20 cellular contexts compared by ENCODE assay signal in the genomic region with DNA sequence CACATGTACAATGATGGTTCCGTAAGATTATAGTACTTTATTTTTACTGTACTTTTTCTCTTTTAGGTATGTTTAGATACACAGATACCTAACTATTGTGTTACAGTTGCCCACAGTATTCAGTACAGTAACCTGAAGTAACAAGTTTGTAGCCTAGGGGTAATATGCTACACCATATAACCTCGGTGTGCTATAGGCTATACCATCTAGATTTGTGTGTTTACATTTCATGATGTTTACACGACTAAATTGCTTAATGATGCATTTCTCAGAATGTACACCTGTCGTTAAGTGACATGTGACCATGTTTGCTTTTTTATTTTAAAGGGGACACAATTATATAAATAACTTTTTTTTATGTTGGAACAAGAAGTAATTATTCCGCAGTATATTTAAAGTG. TPM values are rescaled to one million over a fixed set of nuclear protein-coding genes. Genes with fewer than 3 reads are reported as not detected.
A peak's percentile ranks its signal among the peaks of the same experiment; 100 is the strongest.
DNase-seq lines count a peak whose midpoint lies in the region; FAIRE-seq and TF ChIP-seq lines count a peak whose summit lies in the region.
"Had no signal": no experiment of that assay in that cellular context is flagged by ENCODE, and none has a peak within 500 bp of the region (broad histone marks: within the 10 kb centered on the region; RNA-seq: fewer than 3 reads in every experiment).

No MANE protein-coding gene starts in this region.

- no peaks in the 10 kb centered on the region for H4K20me1 ChIP-seq in keratinocyte (ENCODE audit: control insufficient read depth, extremely low read depth, insufficient read depth, low read length)

- peak; percentile 59 for DNase-seq in NCI-H1105 (lab: John Stamatoyannopoulos, UW)
- peak; percentile 13 for DNase-seq in NCI-H1436 treated with DMSO at 0.1 percent for 48 hours (lab: John Stamatoyannopoulos, UW)
- peak; percentile 8 for DNase-seq in NCI-H2171 (lab: John Stamatoyannopoulos, UW)
- no peak for DNase-seq in keratinocyte (ENCODE audit: low read depth, low spot score)
- DNase-seq in NCI-H526 (lab: John Stamatoyannopoulos, UW): no peak
- no peak for DNase-seq in activated gamma-delta T cell treated with Interleukin-2 at 50 U/mL for 16 hours
- no peak for DNase-seq in DMS153 treated with DMSO at 0.1 percent for 48 hours (lab: John Stamatoyannopoulos, UW; ENCODE audit: unreplicated experiment)
- DNase-seq in head of caudate nucleus: no peak
- DNase-seq: Caco-2; CD4-positive, CD25-positive, alpha-beta regulatory T cell; NCI-H2107; NCI-H2227 treated with DMSO at 0.1 percent for 48 hours; NCI-H524; NK-92 treated with Interleukin-12 subunit alpha and Interleukin-12 subunit beta, amount 100 ng/mL, for 24 hours; SHP77 treated with DMSO at 0.1 percent for 48 hours; SW 1271; T-helper 17 cell had no signal

- TF ChIP-seq CTCF in keratinocyte (optimal IDR thresholded peaks at IDR 0.05 in 1 of 3, IDR thresholded peaks at IDR 0.05 in 1 of 3, conservative IDR thresholded peaks at IDR 0.05 in 1 of 3; ENCODE audit: extremely low read depth in 1 of 3, insufficient read depth in 2 of 3, low read length in 3 of 3): no peak

- H3K27ac ChIP-seq in keratinocyte (ENCODE audit: control insufficient read depth, insufficient read depth, low read length): no peak overlapping the region
- H3K27ac ChIP-seq: RWPE1, SK-N-MC had no signal

- no peaks in the 10 kb centered on the region for H3K4me1 ChIP-seq in keratinocyte (ENCODE audit: control insufficient read depth, extremely low read depth, insufficient read depth, low read length)
- H3K4me1 ChIP-seq: Caco-2 had no signal

- H3K9ac ChIP-seq in keratinocyte (ENCODE audit: control insufficient read depth, extremely low read depth, insufficient read depth, low read length): no peak overlapping the region

- no peak overlapping the region for H3K4me3 ChIP-seq in keratinocyte (ENCODE audit: control insufficient read depth in 2 of 3, extremely low read depth in 1 of 3, insufficient read depth in 2 of 3, low read depth in 1 of 3, low read length in 3 of 3)
- H3K4me3 ChIP-seq: SK-N-MC had no signal

- no peaks in the 10 kb centered on the region for H3K9me1 ChIP-seq in keratinocyte (ENCODE audit: control insufficient read depth, extremely low read depth, insufficient read depth, low read length)

- peak; percentile 23 for FAIRE-seq in keratinocyte (lab: Jason Lieb, UNC)
- FAIRE-seq: GM12892 had no signal

- no peaks in the 10 kb centered on the region for H3K27me3 ChIP-seq in keratinocyte (ENCODE audit: control insufficient read depth, extremely low read depth, insufficient read depth, low read length)

- H3K79me2 ChIP-seq in keratinocyte (ENCODE audit: control insufficient read depth, insufficient read depth, low read length): peaks cover 4% of the 10 kb centered on the region

- H3K9me3 ChIP-seq in keratinocyte (ENCODE audit: control insufficient read depth, low read depth, low read length): no peaks in the 10 kb centered on the region
- H3K9me3 ChIP-seq: Caco-2 had no signal

- intact Hi-C loops in head of caudate nucleus (cut with DNase I): no loop called here

- peaks cover 4 to 12% of the 10 kb centered on the region in 2 experiments for H3K36me3 ChIP-seq in keratinocyte (ENCODE audit: control insufficient read depth in 2 of 2, extremely low read depth in 1 of 2, insufficient read depth in 2 of 2, low read length in 2 of 2)

- H3K4me2 ChIP-seq in keratinocyte (ENCODE audit: control insufficient read depth, extremely low read depth, insufficient read depth, low read depth, low read length): no peak overlapping the region

- dilution Hi-C loops in keratinocyte (cut with MboI; ENCODE audit: extremely low pct_ligation_motif_present, low sequenced_read_pairs): no loop called here

- no peak overlapping the region for H2AFZ ChIP-seq in keratinocyte (ENCODE audit: control insufficient read depth, low read length)

RNA-seq across cellular contexts. Expression of gene PIK3C3, which starts 34.5 kb away (rescaled TPM):
- polyA plus RNA-seq in keratinocyte: 36.5 to 65.0 TPM (median 47.0 TPM) in 3 replicates
- 87.4 TPM for polyA plus RNA-seq in keratinocyte (2011; ENCODE audit: low read depth)
- polyA plus RNA-seq in keratinocyte (2011; cell fraction: cytosol; rRNA removed): 37.5 and 58.8 TPM in 2 replicates
- polyA plus RNA-seq in keratinocyte (2011; cell fraction: nucleus; rRNA removed): 73.6 and 99.3 TPM in 2 replicates
- 30.4 and 31.8 TPM in 2 replicates for polyA plus RNA-seq in keratinocyte (2012; ENCODE audit: low replicate concordance)
- polyA minus RNA-seq in keratinocyte: 13.4 to 87.7 TPM (median 42.5 TPM) in 3 replicates
- polyA minus RNA-seq in keratinocyte (2011; cell fraction: cytosol; rRNA and poly(A)+ RNA removed): 32.8 TPM
- polyA minus RNA-seq in keratinocyte (2011; cell fraction: nucleus; rRNA and poly(A)+ RNA removed): 45.1 and 132 TPM in 2 replicates

Comparison
In these comparisons a context has a peak if more than half of its experiments do, and no peak if none do; other contexts are left out.
1. DNase-seq: peak in NCI-H1105 (single experiment), NCI-H1436 treated with DMSO at 0.1 percent for 48 hours (single experiment) and NCI-H2171 (single experiment); none in keratinocyte (single experiment), NCI-H526 (0 of 2), activated gamma-delta T cell treated with Interleukin-2 at 50 U/mL for 16 hours (single experiment), DMS153 treated with DMSO at 0.1 percent for 48 hours (single experiment) and head of caudate nucleus (0 of 42).